Comparison of ENCODE assay signal across 38 cellular contexts in genomic region chr5:94304146-94304545, GRCh38.
"Had no signal": no experiment of that assay in that cellular context is flagged by ENCODE, and none has a peak within 500 bp of the region (broad histone marks: within the 10 kb centered on the region; RNA-seq: fewer than 3 reads in every experiment).

No MANE protein-coding gene starts in this region.

- H3K4me3 ChIP-seq: ascending aorta, cardiac muscle cell had no signal

- ATAC-seq: activated CD4-positive, alpha-beta T cell treated with anti-CD3 and anti-CD28 coated beads for 36 hours; activated CD4-positive, CD25-positive, alpha-beta regulatory T cell treated with anti-CD3 and anti-CD28 coated beads, Interleukin-2, amount 50 U/mL, for 24 hours; activated CD8-positive, alpha-beta memory T cell treated with anti-CD3 and anti-CD28 coated beads, Interleukin-2, amount 10 ng/mL, durations not matched to agents 7 days and 5 days; activated CD8-positive, alpha-beta T cell treated with anti-CD3 and anti-CD28 coated beads, Interleukin-2, amount 10 ng/mL, durations not matched to agents 7 days and 5 days; activated naive CD8-positive, alpha-beta T cell treated with anti-CD3 and anti-CD28 coated beads, Interleukin-2, amount 50 U/mL, for 24 hours; WTC11 had no signal

- DNase-seq: activated CD4-positive, alpha-beta memory T cell treated with anti-CD3 and anti-CD28 coated beads, Interleukin-2, amount 10 ng/mL, durations not matched to agents 7 days and 5 days; activated CD4-positive, alpha-beta T cell treated with anti-CD3 and anti-CD28 coated beads for 1 hour; activated CD4-positive, alpha-beta T cell treated with anti-CD3 and anti-CD28 coated beads for 36 hours; activated CD4-positive, alpha-beta T cell treated with anti-CD3 and anti-CD28 coated beads for 48 hours; activated CD4-positive, alpha-beta T cell treated with anti-CD3 and anti-CD28 coated beads, Interleukin-2, amount 10 ng/mL, durations not matched to agents 7 days and 5 days; activated CD4-positive, alpha-beta T cell treated with anti-CD3 and anti-CD28 coated beads, Interleukin-2, amount 50 U/mL, for 48 hours; activated CD4-positive, CD25-positive, alpha-beta regulatory T cell; activated CD8-positive, alpha-beta memory T cell treated with anti-CD3 and anti-CD28 coated beads for 24 hours; activated CD8-positive, alpha-beta memory T cell treated with anti-CD3 and anti-CD28 coated beads, Interleukin-2, amount 10 ng/mL, durations not matched to agents 7 days and 5 days; activated CD8-positive, alpha-beta memory T cell treated with anti-CD3 and anti-CD28 coated beads, Interleukin-2, amount 50 U/mL, for 48 hours; activated CD8-positive, alpha-beta T cell treated with anti-CD3 and anti-CD28 coated beads, Interleukin-2, amount 10 ng/mL, durations not matched to agents 7 days and 5 days; activated effector memory CD4-positive, alpha-beta T cell treated with Interleukin-2 at 50 U/mL for 16 hours; activated gamma-delta T cell; activated naive CD4-positive, alpha-beta T cell treated with anti-CD3 and anti-CD28 coated beads, Interleukin-2, amount 10 ng/mL, durations not matched to agents 7 days and 5 days; activated naive CD4-positive, alpha-beta T cell treated with Interleukin-2 at 50 U/mL for 16 hours; activated naive CD8-positive, alpha-beta T cell treated with anti-CD3 and anti-CD28 coated beads, Interleukin-2, amount 10 ng/mL, durations not matched to agents 7 days and 5 days; activated naive CD8-positive, alpha-beta T cell treated with anti-CD3 and anti-CD28 coated beads, Interleukin-2, amount 50 U/mL, for 24 hours; activated T-cell treated with anti-CD3 and anti-CD28 coated beads, Interleukin-2, amount 50 U/mL, for 24 hours; activated T-cell treated with anti-CD3 and anti-CD28 coated beads, Interleukin-2, amount 50 U/mL, for 48 hours; amygdala; anterior cingulate cortex; caudate nucleus; cerebellar nuclear complex; T-helper 1 cell; T-helper 2 cell; T-helper 9 cell; WERI-Rb-1 had no signal

- H3K4me3 Mint-ChIP-seq: activated CD4-positive, alpha-beta memory T cell treated with anti-CD3 and anti-CD28 coated beads, Interleukin-2, amount 10 ng/mL, durations not matched to agents 7 days and 5 days; activated CD4-positive, alpha-beta T cell treated with anti-CD3 and anti-CD28 coated beads for 36 hours; activated CD4-positive, alpha-beta T cell treated with anti-CD3 and anti-CD28 coated beads, Interleukin-2, amount 10 ng/mL, durations not matched to agents 7 days and 5 days; activated CD8-positive, alpha-beta memory T cell treated with anti-CD3 and anti-CD28 coated beads, Interleukin-2, amount 10 ng/mL, durations not matched to agents 7 days and 5 days; activated CD8-positive, alpha-beta T cell treated with anti-CD3 and anti-CD28 coated beads, Interleukin-2, amount 10 ng/mL, durations not matched to agents 7 days and 5 days; activated naive CD4-positive, alpha-beta T cell treated with anti-CD3 and anti-CD28 coated beads, Interleukin-2, amount 10 ng/mL, durations not matched to agents 7 days and 5 days; activated naive CD4-positive, alpha-beta T cell treated with anti-CD3 and anti-CD28 coated beads, Interleukin-2, amount 50 U/mL, for 24 hours; activated naive CD8-positive, alpha-beta T cell; activated naive CD8-positive, alpha-beta T cell treated with anti-CD3 and anti-CD28 coated beads, Interleukin-2, amount 10 ng/mL, durations not matched to agents 7 days and 5 days; activated naive CD8-positive, alpha-beta T cell treated with anti-CD3 and anti-CD28 coated beads, Interleukin-2, amount 50 U/mL, for 24 hours; activated T-cell treated with anti-CD3 and anti-CD28 coated beads, Interleukin-2, amount 50 U/mL, for 24 hours; brain; central memory CD8-positive, alpha-beta T cell; T-helper 1 cell treated with Interleukin-12 subunit alpha and Interleukin-12 subunit beta and Interleukin-4 antibody, amounts not matched to agents 30 μg/mL and 1 μg/mL, for 36 hours; T-helper 2 cell treated with Interferon-gamma antibody and Interleukin-4, amounts not matched to agents 5 μg/mL and 100 μg/mL, for 36 hours; WTC11 had no signal

- H3K27me3 Mint-ChIP-seq: activated CD4-positive, alpha-beta memory T cell treated with anti-CD3 and anti-CD28 coated beads, Interleukin-2, amount 10 ng/mL, durations not matched to agents 7 days and 5 days; activated CD4-positive, alpha-beta T cell treated with anti-CD3 and anti-CD28 coated beads for 36 hours; activated CD4-positive, alpha-beta T cell treated with anti-CD3 and anti-CD28 coated beads, Interleukin-2, amount 10 ng/mL, durations not matched to agents 7 days and 5 days; activated CD8-positive, alpha-beta memory T cell treated with anti-CD3 and anti-CD28 coated beads, Interleukin-2, amount 10 ng/mL, durations not matched to agents 7 days and 5 days; activated naive CD4-positive, alpha-beta T cell treated with anti-CD3 and anti-CD28 coated beads, Interleukin-2, amount 10 ng/mL, durations not matched to agents 7 days and 5 days; activated naive CD4-positive, alpha-beta T cell treated with anti-CD3 and anti-CD28 coated beads, Interleukin-2, amount 50 U/mL, for 24 hours; activated naive CD8-positive, alpha-beta T cell treated with anti-CD3 and anti-CD28 coated beads, Interleukin-2, amount 10 ng/mL, durations not matched to agents 7 days and 5 days; activated naive CD8-positive, alpha-beta T cell treated with anti-CD3 and anti-CD28 coated beads, Interleukin-2, amount 50 U/mL, for 24 hours; activated T-cell treated with anti-CD3 and anti-CD28 coated beads, Interleukin-2, amount 50 U/mL, for 24 hours; brain; central memory CD8-positive, alpha-beta T cell had no signal

- H3K27ac Mint-ChIP-seq: activated CD4-positive, alpha-beta memory T cell treated with anti-CD3 and anti-CD28 coated beads, Interleukin-2, amount 10 ng/mL, durations not matched to agents 7 days and 5 days; activated CD4-positive, alpha-beta T cell treated with anti-CD3 and anti-CD28 coated beads for 36 hours; activated CD4-positive, alpha-beta T cell treated with anti-CD3 and anti-CD28 coated beads, Interleukin-2, amount 10 ng/mL, durations not matched to agents 7 days and 5 days; activated CD8-positive, alpha-beta memory T cell treated with anti-CD3 and anti-CD28 coated beads, Interleukin-2, amount 10 ng/mL, durations not matched to agents 7 days and 5 days; activated CD8-positive, alpha-beta T cell treated with anti-CD3 and anti-CD28 coated beads, Interleukin-2, amount 10 ng/mL, durations not matched to agents 7 days and 5 days; activated naive CD4-positive, alpha-beta T cell treated with anti-CD3 and anti-CD28 coated beads, Interleukin-2, amount 10 ng/mL, durations not matched to agents 7 days and 5 days; activated naive CD4-positive, alpha-beta T cell treated with anti-CD3 and anti-CD28 coated beads, Interleukin-2, amount 50 U/mL, for 24 hours; activated naive CD8-positive, alpha-beta T cell; activated naive CD8-positive, alpha-beta T cell treated with anti-CD3 and anti-CD28 coated beads, Interleukin-2, amount 10 ng/mL, durations not matched to agents 7 days and 5 days; activated naive CD8-positive, alpha-beta T cell treated with anti-CD3 and anti-CD28 coated beads, Interleukin-2, amount 50 U/mL, for 24 hours; activated T-cell treated with anti-CD3 and anti-CD28 coated beads, Interleukin-2, amount 50 U/mL, for 24 hours; activated T-helper 2 cell treated with anti-CD3 and anti-CD28 coated beads, Interferon-gamma antibody, Interleukin-2, Interleukin-4, amounts not matched to agents 10 μg/mL and 5 μg/mL and 100 μg/mL, durations not matched to agents 14 hours and 24 hours and 36 hours; brain; T-helper 1 cell treated with Interleukin-12 subunit alpha and Interleukin-12 subunit beta and Interleukin-4 antibody, amounts not matched to agents 30 μg/mL and 1 μg/mL, for 36 hours; T-helper 2 cell treated with Interferon-gamma antibody and Interleukin-4, amounts not matched to agents 5 μg/mL and 100 μg/mL, for 36 hours; WTC11 had no signal

- H3K9me3 Mint-ChIP-seq: activated CD4-positive, alpha-beta memory T cell treated with anti-CD3 and anti-CD28 coated beads, Interleukin-2, amount 10 ng/mL, durations not matched to agents 7 days and 5 days; activated CD4-positive, alpha-beta T cell treated with anti-CD3 and anti-CD28 coated beads, Interleukin-2, amount 10 ng/mL, durations not matched to agents 7 days and 5 days; activated naive CD4-positive, alpha-beta T cell treated with anti-CD3 and anti-CD28 coated beads, Interleukin-2, amount 10 ng/mL, durations not matched to agents 7 days and 5 days; activated naive CD4-positive, alpha-beta T cell treated with anti-CD3 and anti-CD28 coated beads, Interleukin-2, amount 50 U/mL, for 24 hours; activated naive CD8-positive, alpha-beta T cell treated with anti-CD3 and anti-CD28 coated beads, Interleukin-2, amount 10 ng/mL, durations not matched to agents 7 days and 5 days; activated naive CD8-positive, alpha-beta T cell treated with anti-CD3 and anti-CD28 coated beads, Interleukin-2, amount 50 U/mL, for 24 hours; activated T-cell treated with anti-CD3 and anti-CD28 coated beads, Interleukin-2, amount 50 U/mL, for 24 hours; activated T-helper 2 cell treated with anti-CD3 and anti-CD28 coated beads, Interferon-gamma antibody, Interleukin-2, Interleukin-4, amounts not matched to agents 10 μg/mL and 5 μg/mL and 100 μg/mL, durations not matched to agents 14 hours and 24 hours and 36 hours; brain; central memory CD8-positive, alpha-beta T cell; T-helper 1 cell treated with Interleukin-12 subunit alpha and Interleukin-12 subunit beta and Interleukin-4 antibody, amounts not matched to agents 30 μg/mL and 1 μg/mL, for 36 hours; T-helper 2 cell treated with Interferon-gamma antibody and Interleukin-4, amounts not matched to agents 5 μg/mL and 100 μg/mL, for 36 hours; WTC11 had no signal

- H3K36me3 ChIP-seq: ascending aorta, cardiac muscle cell, WERI-Rb-1 had no signal

- H3K4me1 ChIP-seq: ascending aorta had no signal

- H3K27ac ChIP-seq: ascending aorta, cardiac muscle cell, WERI-Rb-1 had no signal

- H3K9me3 ChIP-seq: ascending aorta had no signal

- H3K4me1 Mint-ChIP-seq: activated CD4-positive, alpha-beta memory T cell treated with anti-CD3 and anti-CD28 coated beads, Interleukin-2, amount 10 ng/mL, durations not matched to agents 7 days and 5 days; activated CD4-positive, alpha-beta T cell treated with anti-CD3 and anti-CD28 coated beads for 36 hours; activated CD4-positive, alpha-beta T cell treated with anti-CD3 and anti-CD28 coated beads, Interleukin-2, amount 10 ng/mL, durations not matched to agents 7 days and 5 days; activated CD8-positive, alpha-beta memory T cell treated with anti-CD3 and anti-CD28 coated beads, Interleukin-2, amount 10 ng/mL, durations not matched to agents 7 days and 5 days; activated naive CD4-positive, alpha-beta T cell treated with anti-CD3 and anti-CD28 coated beads, Interleukin-2, amount 10 ng/mL, durations not matched to agents 7 days and 5 days; activated naive CD4-positive, alpha-beta T cell treated with anti-CD3 and anti-CD28 coated beads, Interleukin-2, amount 50 U/mL, for 24 hours; activated naive CD8-positive, alpha-beta T cell treated with anti-CD3 and anti-CD28 coated beads, Interleukin-2, amount 10 ng/mL, durations not matched to agents 7 days and 5 days; activated naive CD8-positive, alpha-beta T cell treated with anti-CD3 and anti-CD28 coated beads, Interleukin-2, amount 50 U/mL, for 24 hours; central memory CD8-positive, alpha-beta T cell; WTC11 had no signal

- H3K27me3 ChIP-seq: ascending aorta had no signal

- H3K36me3 Mint-ChIP-seq: activated CD8-positive, alpha-beta memory T cell treated with anti-CD3 and anti-CD28 coated beads, Interleukin-2, amount 10 ng/mL, durations not matched to agents 7 days and 5 days; activated naive CD4-positive, alpha-beta T cell treated with anti-CD3 and anti-CD28 coated beads, Interleukin-2, amount 10 ng/mL, durations not matched to agents 7 days and 5 days; activated naive CD4-positive, alpha-beta T cell treated with anti-CD3 and anti-CD28 coated beads, Interleukin-2, amount 50 U/mL, for 24 hours; activated naive CD8-positive, alpha-beta T cell; activated naive CD8-positive, alpha-beta T cell treated with anti-CD3 and anti-CD28 coated beads, Interleukin-2, amount 10 ng/mL, durations not matched to agents 7 days and 5 days; brain had no signal
